ENCODE assay signal across 28 cellular contexts in the genomic region with DNA sequence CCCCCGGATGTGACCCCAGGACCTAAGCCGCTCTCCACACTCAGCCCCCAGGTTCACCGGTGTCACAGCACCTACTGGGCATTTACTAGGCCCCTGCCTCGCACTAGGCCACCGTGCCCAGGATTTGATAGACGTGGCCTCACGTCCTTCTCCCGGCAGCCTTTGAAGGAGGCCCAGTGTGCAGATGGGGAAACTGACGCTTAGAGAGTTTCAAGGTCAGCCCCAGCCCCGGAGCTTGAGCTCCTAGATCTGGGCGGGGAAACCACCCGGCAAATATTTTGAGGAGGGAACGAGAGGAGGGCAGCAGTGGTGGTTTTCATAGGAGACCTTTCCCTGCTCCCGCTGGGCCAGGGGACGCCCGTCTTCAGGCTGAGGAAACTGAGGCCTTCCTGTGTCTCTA.
"Had no signal": no experiment of that assay in that cellular context is flagged by ENCODE, and none has a peak within 500 bp of the region (broad histone marks: within the 10 kb centered on the region; RNA-seq: fewer than 3 reads in every experiment).

No MANE protein-coding gene starts in this region.

- ATAC-seq: activated CD8-positive, alpha-beta memory T cell treated with anti-CD3 and anti-CD28 coated beads, Interleukin-2, amount 10 ng/mL, durations not matched to agents 7 days and 5 days; activated CD8-positive, alpha-beta T cell treated with anti-CD3 and anti-CD28 coated beads for 36 hours; left lobe of liver; lower lobe of right lung; sciatic nerve had no signal

- H3K9me3 ChIP-seq: lower lobe of right lung, tibial artery had no signal

- H3K4me1 ChIP-seq: tibial artery had no signal

- H3K36me3 ChIP-seq: lower lobe of right lung, tibial artery, WERI-Rb-1 had no signal

- H3K36me3 Mint-ChIP-seq: activated CD8-positive, alpha-beta memory T cell treated with anti-CD3 and anti-CD28 coated beads, Interleukin-2, amount 10 ng/mL, durations not matched to agents 7 days and 5 days; activated naive CD4-positive, alpha-beta T cell treated with anti-CD3 and anti-CD28 coated beads, Interleukin-2, amount 50 U/mL, for 24 hours; brain had no signal

- H3K27me3 Mint-ChIP-seq: activated CD4-positive, alpha-beta T cell treated with anti-CD3 and anti-CD28 coated beads, Interleukin-2, amount 10 ng/mL, durations not matched to agents 7 days and 5 days; activated CD8-positive, alpha-beta memory T cell treated with anti-CD3 and anti-CD28 coated beads, Interleukin-2, amount 10 ng/mL, durations not matched to agents 7 days and 5 days; activated CD8-positive, alpha-beta T cell treated with anti-CD3 and anti-CD28 coated beads for 36 hours; activated naive CD4-positive, alpha-beta T cell treated with anti-CD3 and anti-CD28 coated beads, Interleukin-2, amount 50 U/mL, for 24 hours; brain; stimulated activated naive CD8-positive, alpha-beta T cell treated with anti-CD3 and anti-CD28 coated beads, Interleukin-15, Interleukin-2, amounts not matched to agents 100 ng/mL and 50 ng/mL, for 24 hours had no signal

- H3K9me3 Mint-ChIP-seq: activated CD4-positive, alpha-beta T cell treated with anti-CD3 and anti-CD28 coated beads, Interleukin-2, amount 10 ng/mL, durations not matched to agents 7 days and 5 days; activated CD8-positive, alpha-beta T cell treated with anti-CD3 and anti-CD28 coated beads for 36 hours; activated naive CD4-positive, alpha-beta T cell treated with anti-CD3 and anti-CD28 coated beads, Interleukin-2, amount 50 U/mL, for 24 hours; brain; dendritic cell treated with granulocyte-macrophage colony-stimulating factor and Interleukin-4, amounts not matched to agents 40 ng/mL and 50 ng/mL, for 4 days; nephron progenitor cell; stimulated activated naive CD8-positive, alpha-beta T cell treated with anti-CD3 and anti-CD28 coated beads, Interleukin-15, Interleukin-2, amounts not matched to agents 100 ng/mL and 50 ng/mL, for 24 hours had no signal

- H3K4me3 ChIP-seq: lower lobe of right lung, tibial artery had no signal

- H3K27ac ChIP-seq: lower lobe of right lung, tibial artery, WERI-Rb-1 had no signal

- H3K27ac Mint-ChIP-seq: activated CD4-positive, alpha-beta T cell treated with anti-CD3 and anti-CD28 coated beads, Interleukin-2, amount 10 ng/mL, durations not matched to agents 7 days and 5 days; activated CD8-positive, alpha-beta memory T cell treated with anti-CD3 and anti-CD28 coated beads, Interleukin-2, amount 10 ng/mL, durations not matched to agents 7 days and 5 days; activated CD8-positive, alpha-beta T cell treated with anti-CD3 and anti-CD28 coated beads for 36 hours; activated naive CD4-positive, alpha-beta T cell treated with anti-CD3 and anti-CD28 coated beads, Interleukin-2, amount 50 U/mL, for 24 hours; brain; dendritic cell treated with granulocyte-macrophage colony-stimulating factor and Interleukin-4, amounts not matched to agents 40 ng/mL and 50 ng/mL, for 4 days; nephron progenitor cell; stimulated activated naive CD8-positive, alpha-beta T cell treated with anti-CD3 and anti-CD28 coated beads, Interleukin-15, Interleukin-2, amounts not matched to agents 100 ng/mL and 50 ng/mL, for 24 hours had no signal

- DNase-seq: activated CD4-positive, alpha-beta T cell treated with anti-CD3 and anti-CD28 coated beads, Interleukin-2, amount 10 ng/mL, durations not matched to agents 7 days and 5 days; activated CD4-positive, CD25-positive, alpha-beta regulatory T cell treated with anti-CD3 and anti-CD28 coated beads, Interleukin-2, amount 50 U/mL, for 72 hours; activated CD8-positive, alpha-beta memory T cell treated with anti-CD3 and anti-CD28 coated beads, Interleukin-2, amount 10 ng/mL, durations not matched to agents 7 days and 5 days; activated CD8-positive, alpha-beta T cell treated with anti-CD3 and anti-CD28 coated beads for 36 hours; activated gamma-delta T cell treated with Interleukin-2 at 50 U/mL for 16 hours; activated T-cell treated with anti-CD3 and anti-CD28 coated beads for 4 hours; aorta; caudate nucleus; effector CD4-positive, alpha-beta T cell; erythroblast; foreskin fibroblast; kidney; lower lobe of right lung; nephron progenitor cell; nucleus accumbens; small intestine; stimulated activated CD4-positive, alpha-beta T cell treated with anti-CD3 and anti-CD28 coated beads, Interleukin-2, amount 100 ng/mL, for 48 hours; stimulated activated CD8-positive, alpha-beta memory T cell treated with anti-CD3 and anti-CD28 coated beads, Interleukin-4, amount 100 ng/mL, for 48 hours; SW 1271; T-helper 2 cell; tibial artery; WERI-Rb-1 had no signal

- H3K4me3 Mint-ChIP-seq: activated CD4-positive, alpha-beta T cell treated with anti-CD3 and anti-CD28 coated beads, Interleukin-2, amount 10 ng/mL, durations not matched to agents 7 days and 5 days; activated CD8-positive, alpha-beta memory T cell treated with anti-CD3 and anti-CD28 coated beads, Interleukin-2, amount 10 ng/mL, durations not matched to agents 7 days and 5 days; activated CD8-positive, alpha-beta T cell treated with anti-CD3 and anti-CD28 coated beads for 36 hours; activated naive CD4-positive, alpha-beta T cell treated with anti-CD3 and anti-CD28 coated beads, Interleukin-2, amount 50 U/mL, for 24 hours; brain; dendritic cell treated with granulocyte-macrophage colony-stimulating factor and Interleukin-4, amounts not matched to agents 40 ng/mL and 50 ng/mL, for 4 days; nephron progenitor cell; stimulated activated naive CD8-positive, alpha-beta T cell treated with anti-CD3 and anti-CD28 coated beads, Interleukin-15, Interleukin-2, amounts not matched to agents 100 ng/mL and 50 ng/mL, for 24 hours had no signal
